12 cellular contexts compared by ENCODE assay signal in genomic region chr9:123033864-123034598, GRCh38. TPM values are rescaled to one million over a fixed set of nuclear protein-coding genes. Genes with fewer than 3 reads are reported as not detected.
A peak's percentile ranks its signal among the peaks of the same experiment; 100 is the strongest.
DNase-seq lines count a peak whose midpoint lies in the region; ATAC-seq and TF ChIP-seq lines count a peak whose summit lies in the region.
"Had no signal": no experiment of that assay in that cellular context is flagged by ENCODE, and none has a peak within 500 bp of the region (broad histone marks: within the 10 kb centered on the region; RNA-seq: fewer than 3 reads in every experiment).

No MANE protein-coding gene starts in this region.

- no peak for TF ChIP-seq EP300 in stomach (IDR thresholded peaks at IDR 0.05)

- WGBS in stomach, 5 donors: 60 to 80% (median 70%) methylated on average over 8 of the region's 8 CpGs

- ATAC-seq in HG02981 (IDR thresholded peaks at IDR 0.05; ENCODE audit: unreplicated experiment): peak; percentile 56
- ATAC-seq in HG02623 (IDR thresholded peaks at IDR 0.05; ENCODE audit: unreplicated experiment): no peak
- ATAC-seq in HG02763 (IDR thresholded peaks at IDR 0.05; ENCODE audit: unreplicated experiment): no peak

- DNase-seq in cerebellar cortex (ENCODE audit: low spot score) (peak; percentile 62), stomach (no peak), iPS-NIHi11 (ENCODE audit: low spot score) (no peak)
- no peak for DNase-seq in activated effector memory CD4-positive, alpha-beta T cell treated with anti-CD3 and anti-CD28 coated beads, Interleukin-2, amount 50 U/mL, for 16 hours
- DNase-seq: activated CD4-positive, alpha-beta T cell treated with anti-CD3 and anti-CD28 coated beads for 4 hours; activated naive CD4-positive, alpha-beta T cell treated with anti-CD3 and anti-CD28 coated beads for 36 hours; NCI-H510A had no signal

- intact Hi-C loops in stomach (cut with DNase I; ENCODE audit: low total_unique reads): no loop called here

- H3K36me3 ChIP-seq in stomach: peaks cover 11 to 31% (median 18%) of the 10 kb centered on the region in 4 donors

- TF ChIP-seq POLR2A in stomach (IDR thresholded peaks at IDR 0.05): no peak

- no peaks in the 10 kb centered on the region for H3K9me3 ChIP-seq in stomach

- no peaks in the 10 kb centered on the region for H3K27me3 ChIP-seq in layer of hippocampus (ENCODE audit: control insufficient read depth, insufficient read depth, low read length)
- H3K27me3 ChIP-seq in stomach: no peaks in the 10 kb centered on the region

- no peak for TF ChIP-seq CTCF in stomach (IDR thresholded peaks at IDR 0.05)

- peak overlapping the region in 3 of 4 donors; percentile 12 to 31 (median 19) for H3K4me3 ChIP-seq in stomach

- peaks cover 0 to 65% (median 30%) of the 10 kb centered on the region in 4 donors for H3K4me1 ChIP-seq in stomach

- peak overlapping the region; percentile 25 for H3K27ac ChIP-seq in layer of hippocampus (ENCODE audit: low read depth, low read length)
- peak overlapping the region in 2 of 5 donors; percentile 33 to 51 for H3K27ac ChIP-seq in stomach

RNA-seq across cellular contexts. Expression of gene GPR21, which starts 0.6 kb away (rescaled TPM):
- 1 to 10 TPM in 1 of 5 donors, not detected in 4; 7.0 TPM for total RNA-seq in stomach
- polyA plus RNA-seq in stomach: not detected
- polyA plus RNA-seq: naive thymus-derived CD8-positive, alpha-beta T cell had no signal
